ENCODE assay signal across 8 cellular contexts in the genomic region with DNA sequence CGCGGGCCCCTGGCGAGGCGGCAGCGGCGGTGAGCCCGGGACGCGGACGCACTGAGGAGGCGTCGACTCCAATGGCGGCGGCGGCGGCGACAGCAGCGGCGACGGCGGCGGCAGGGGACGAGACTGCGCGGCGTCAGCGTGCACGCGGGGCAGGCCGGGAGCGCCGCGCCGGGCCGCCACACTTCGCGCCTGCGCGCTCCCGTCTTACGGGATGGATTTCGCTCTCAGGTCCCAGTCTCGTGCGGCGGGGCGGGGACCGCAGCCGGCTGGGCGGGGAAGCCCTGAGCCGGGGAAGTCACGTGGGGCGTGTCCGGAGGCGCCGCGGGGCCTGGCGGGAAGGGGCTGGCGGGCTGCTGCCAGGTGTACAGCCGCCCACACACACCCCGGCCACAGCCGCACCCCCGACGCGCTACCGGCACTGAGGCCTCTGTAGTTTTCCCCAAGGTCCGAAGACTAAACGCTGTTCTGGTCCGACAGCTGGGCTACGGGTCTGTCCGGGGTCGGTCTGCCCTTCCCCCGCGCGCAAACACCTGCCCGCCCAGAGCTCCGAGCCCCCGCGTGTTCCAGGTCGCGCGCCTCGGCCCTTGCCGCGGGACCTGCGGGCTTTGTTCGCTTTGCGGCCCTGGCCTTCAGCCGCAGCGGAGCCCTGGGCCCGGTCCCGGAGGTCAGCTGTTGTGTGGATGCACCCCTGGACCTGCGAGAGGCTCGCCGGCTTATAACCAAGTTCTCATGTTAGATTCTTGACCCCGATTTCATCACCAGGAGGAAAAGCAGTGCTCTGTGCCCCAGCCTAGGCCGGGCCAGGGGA. TPM values are rescaled to one million over a fixed set of nuclear protein-coding genes. Genes with fewer than 3 reads are reported as not detected.
A peak's percentile ranks its signal among the peaks of the same experiment; 100 is the strongest.
DNase-seq lines count a peak whose midpoint lies in the region; ATAC-seq and TF ChIP-seq lines count a peak whose summit lies in the region.

A gene (minus strand): TSS at position 91 of the 808 bp plus-strand sequence. CDS start 239 bp downstream, outside the sequence.

- H3K36me3 Mint-ChIP-seq in activated naive CD8-positive, alpha-beta T cell = peaks cover 4% of the 10 kb centered on the region
- no peaks in the 10 kb centered on the region for H3K36me3 Mint-ChIP-seq in glutamatergic neuron (ENCODE audit: unreplicated experiment)
- H3K36me3 Mint-ChIP-seq in osteocyte (ENCODE audit: unreplicated experiment) = peaks cover 22% of the 10 kb centered on the region

- H3K4me3 ChIP-seq in GM12864 (ENCODE audit: low read depth, low read length) (peak within 1 kb of the TSS; percentile 82), thoracic aorta (peak within 1 kb of the TSS; percentile 79)

- H3K27me3 ChIP-seq in thoracic aorta (replicated peaks; ENCODE audit: insufficient read depth) = no peaks in the 10 kb centered on the region

- H3K9me3 Mint-ChIP-seq in activated naive CD8-positive, alpha-beta T cell (ENCODE audit: low read depth) = no peaks in the 10 kb centered on the region
- H3K9me3 Mint-ChIP-seq in glutamatergic neuron (ENCODE audit: unreplicated experiment) (peaks cover 8% of the 10 kb centered on the region), osteocyte (ENCODE audit: unreplicated experiment) (no peaks in the 10 kb centered on the region)

- ATAC-seq in HG02678 (IDR thresholded peaks at IDR 0.05; ENCODE audit: unreplicated experiment) = peak; percentile 88
- peak; percentile 94 for ATAC-seq in thoracic aorta (ENCODE audit: insufficient number of reproducible peaks, low FRiP score, low read depth)

- peaks cover 40% of the 10 kb centered on the region for H3K4me1 Mint-ChIP-seq in activated naive CD8-positive, alpha-beta T cell (ENCODE audit: low read depth)
- peaks cover 29% of the 10 kb centered on the region for H3K4me1 Mint-ChIP-seq in glutamatergic neuron (ENCODE audit: low read depth, unreplicated experiment)
- peaks cover 33% of the 10 kb centered on the region for H3K4me1 Mint-ChIP-seq in osteocyte (ENCODE audit: unreplicated experiment)

- H3K36me3 ChIP-seq in thoracic aorta = peaks cover 17% of the 10 kb centered on the region

- peak; percentile 83 for DNase-seq in GM12864 (ENCODE audit: low read depth)
- DNase-seq in NCI-H1105 treated with DMSO at 0.1 percent for 48 hours (lab: John Stamatoyannopoulos, UW) = peak; percentile 94
- DNase-seq in SKM-1 treated with dmso at 0.1 percent for 144 hours (lab: John Stamatoyannopoulos, UW; ENCODE audit: unreplicated experiment) = peak; percentile 87
- DNase-seq in glutamatergic neuron = peak; percentile 98
- peak; percentile 99 for DNase-seq in osteocyte (ENCODE audit: extremely low spot score, unreplicated experiment)
- DNase-seq in thoracic aorta (ENCODE audit: low spot score) = peak; percentile 75

- H3K27me3 Mint-ChIP-seq in activated naive CD8-positive, alpha-beta T cell = peaks cover 2% of the 10 kb centered on the region
- H3K27me3 Mint-ChIP-seq in glutamatergic neuron (ENCODE audit: unreplicated experiment) = peaks cover 12% of the 10 kb centered on the region
- peaks cover 9% of the 10 kb centered on the region for H3K27me3 Mint-ChIP-seq in osteocyte (ENCODE audit: unreplicated experiment)

- peak within 1 kb of the TSS; percentile 90 for H3K27ac Mint-ChIP-seq in activated naive CD8-positive, alpha-beta T cell
- H3K27ac Mint-ChIP-seq in glutamatergic neuron (ENCODE audit: unreplicated experiment) (peak within 1 kb of the TSS; percentile 93), osteocyte (ENCODE audit: unreplicated experiment) (peak within 1 kb of the TSS; percentile 93)

- peaks cover 14 to 38% of the 10 kb centered on the region in 2 donors for H3K4me1 ChIP-seq in thoracic aorta (ENCODE audit: control insufficient read depth in 1 of 2, low read depth in 2 of 2)

- peak within 1 kb of the TSS; percentile 54 to 57 for H3K27ac ChIP-seq in thoracic aorta

- no peak for TF ChIP-seq CTCF in GM12864 (IDR thresholded peaks at IDR 0.05; ENCODE audit: low read depth, low read length, missing control alignments)
- no peak for TF ChIP-seq CTCF in glutamatergic neuron (IDR thresholded peaks at IDR 0.05; ENCODE audit: partially characterized antibody, unreplicated experiment)
- TF ChIP-seq CTCF in osteocyte (IDR thresholded peaks at IDR 0.05) = no peak
- no peak for TF ChIP-seq CTCF in thoracic aorta (IDR thresholded peaks at IDR 0.05)

- H3K9me3 ChIP-seq in thoracic aorta = no peaks in the 10 kb centered on the region

- H3K4me3 Mint-ChIP-seq in activated naive CD8-positive, alpha-beta T cell = peak within 1 kb of the TSS; percentile 95
- H3K4me3 Mint-ChIP-seq in glutamatergic neuron (ENCODE audit: unreplicated experiment) (peak within 1 kb of the TSS; percentile 97), osteocyte (ENCODE audit: unreplicated experiment) (peak within 1 kb of the TSS; percentile 93)

RNA-seq across cellular contexts. Expression of the gene that starts here (rescaled TPM):
- 43.3 TPM for total RNA-seq in glutamatergic neuron (ENCODE audit: unreplicated experiment)
- 44.9 and 46.8 TPM in 2 replicates for total RNA-seq in osteocyte
- total RNA-seq in thoracic aorta = 10 to 100 TPM; 21.8 to 31.8 TPM

Comparison
In these comparisons a context has a peak if more than half of its experiments do, and no peak if none do; other contexts are left out.
1. Peak in every context shown above with its lines: DNase-seq, ATAC-seq, H3K4me3 ChIP-seq and H3K27ac ChIP-seq.